In genomic region chr1:160997323-160998038, GRCh38 we compare ENCODE assay signal across 1 cellular context.
TF ChIP-seq lines count a peak whose summit lies in the region.

No MANE protein-coding gene starts in this region.

TF ChIP-seq in K562, 482 proteins besides CTCF, POLR2A, EP300 and RAD21 (continues in another document):
- TF ChIP-seq RBM39 (optimal IDR thresholded peaks at IDR 0.05; ENCODE audit: low read depth, low read length), result peak; percentile 61
- TF ChIP-seq ASH1L (IDR thresholded peaks at IDR 0.05; ENCODE audit: borderline replicate concordance, low read depth, partially characterized antibody), result no peak
- TF ChIP-seq HLTF (IDR thresholded peaks at IDR 0.05), result 0 out of 2 replicates have a peak, but pooled peaks have one; percentile 16
- TF ChIP-seq FOXM1 (IDR thresholded peaks at IDR 0.05; ENCODE audit: low read depth), result no peak
- no peak for TF ChIP-seq FOXM1 (CRISPR knock-in tag; IDR thresholded peaks at IDR 0.05; ENCODE audit: low read depth)
- no peak for TF ChIP-seq SREBF2 (CRISPR knock-in tag; IDR thresholded peaks at IDR 0.05)
- TF ChIP-seq CBX3 (IDR thresholded peaks at IDR 0.05; ENCODE audit: borderline replicate concordance in 1 of 2, low read length in 2 of 2), result peak in 1 of 2 experiments; percentile 52; a peak in 1 of 3 replicates
- peak; percentile 95 for TF ChIP-seq HDGF (IDR thresholded peaks at IDR 0.05)
- no peak for TF ChIP-seq PTBP1 (IDR thresholded peaks at IDR 0.05; ENCODE audit: low read depth, low read length)
- no peak for TF ChIP-seq EZH2 (IDR thresholded peaks at IDR 0.05; ENCODE audit: borderline replicate concordance, low read depth, low read length)
- peak; percentile 53 for TF ChIP-seq SP1 (CRISPR knock-in tag; IDR thresholded peaks at IDR 0.05)
- no peak for TF ChIP-seq ZBTB9 (CRISPR knock-in tag; IDR thresholded peaks at IDR 0.05)
- TF ChIP-seq GTF2E2 (tag; IDR thresholded peaks at IDR 0.05), result no peak
- peak; percentile 56; the same call in 1 of the 2 replicates for TF ChIP-seq RB1 (IDR thresholded peaks at IDR 0.05; ENCODE audit: low read depth)
- TF ChIP-seq CBX2 (IDR thresholded peaks at IDR 0.05; ENCODE audit: insufficient read depth, low read length, poor library complexity, severe bottlenecking), result no peak
- no peak for TF ChIP-seq ZNF766 (CRISPR knock-in tag; conservative IDR thresholded peaks at IDR 0.05)
- no peak for TF ChIP-seq HES1 (IDR thresholded peaks at IDR 0.05; ENCODE audit: low read depth)
- no peak for TF ChIP-seq ZNF584 (CRISPR knock-in tag; IDR thresholded peaks at IDR 0.05; ENCODE audit: low read depth)
- peak; percentile 49; the same call in 1 of the 2 replicates for TF ChIP-seq JUND (IDR thresholded peaks at IDR 0.05; ENCODE audit: borderline replicate concordance, low read depth, low read length)
- peak; percentile 36; the same call in 1 of the 3 replicates for TF ChIP-seq JUND (tag; IDR thresholded peaks at IDR 0.05; ENCODE audit: borderline replicate concordance, low read depth, low read length)
- no peak for TF ChIP-seq GTF3C2 (IDR thresholded peaks at IDR 0.05; ENCODE audit: borderline replicate concordance, extremely low read depth, insufficient read length)
- TF ChIP-seq MTA2 (IDR thresholded peaks at IDR 0.05; ENCODE audit: low read depth), result no peak
- no peak for TF ChIP-seq ZNF12 (CRISPR knock-in tag; IDR thresholded peaks at IDR 0.05)
- TF ChIP-seq XRCC4 (IDR thresholded peaks at IDR 0.05; ENCODE audit: extremely low read depth, insufficient read depth, insufficient read length), result no peak
- TF ChIP-seq ZBTB26 (CRISPR knock-in tag; IDR thresholded peaks at IDR 0.05), result 0 out of 2 replicates have a peak, but pooled peaks have one; percentile 32
- no peak for TF ChIP-seq EWSR1 (IDR thresholded peaks at IDR 0.05; ENCODE audit: borderline replicate concordance, low read depth, partially characterized antibody)
- 0 out of 2 replicates have a peak, but pooled peaks have one; percentile 37 for TF ChIP-seq MTA3 (IDR thresholded peaks at IDR 0.05; ENCODE audit: borderline replicate concordance)
- no peak for TF ChIP-seq HSF4 (CRISPR knock-in tag; IDR thresholded peaks at IDR 0.05; ENCODE audit: borderline replicate concordance)
- TF ChIP-seq MTA1 (IDR thresholded peaks at IDR 0.05; ENCODE audit: borderline replicate concordance), result no peak
- TF ChIP-seq IRF1 (CRISPR knock-in tag; IDR thresholded peaks at IDR 0.05; ENCODE audit: borderline replicate concordance), result no peak
- TF ChIP-seq USF2 (CRISPR knock-in tag; IDR thresholded peaks at IDR 0.05), result no peak
- TF ChIP-seq MAFF (IDR thresholded peaks at IDR 0.05; ENCODE audit: low read length), result no peak
- TF ChIP-seq L3MBTL2 (IDR thresholded peaks at IDR 0.05), result no peak
- TF ChIP-seq CCAR2 (IDR thresholded peaks at IDR 0.05; ENCODE audit: low read depth, low read length), result no peak
- no peak for TF ChIP-seq ZFP1 (CRISPR knock-in tag; IDR thresholded peaks at IDR 0.05)
- TF ChIP-seq NELFE (IDR thresholded peaks at IDR 0.05; ENCODE audit: insufficient read depth, insufficient read length), result no peak
- TF ChIP-seq BRCA1 (IDR thresholded peaks at IDR 0.05), result no peak
- TF ChIP-seq BRCA1 (CRISPR knock-in tag; IDR thresholded peaks at IDR 0.05), result no peak
- TF ChIP-seq XRCC5 (IDR thresholded peaks at IDR 0.05; ENCODE audit: low read depth, low read length), result peak; percentile 90
- no peak for TF ChIP-seq ELK1 (CRISPR knock-in tag; IDR thresholded peaks at IDR 0.05)
- TF ChIP-seq ETS1 (conservative IDR thresholded peaks at IDR 0.05; ENCODE audit: control insufficient read depth, low read depth, low read length), result no peak
- TF ChIP-seq BRF2 (IDR thresholded peaks at IDR 0.05; ENCODE audit: borderline replicate concordance, insufficient read depth, insufficient read length), result no peak
- TF ChIP-seq PHB2 (IDR thresholded peaks at IDR 0.05; ENCODE audit: low read depth), result no peak
- TF ChIP-seq MBD2 (IDR thresholded peaks at IDR 0.05; ENCODE audit: borderline replicate concordance, low read depth), result no peak
- TF ChIP-seq TARDBP (IDR thresholded peaks at IDR 0.05), result peak; percentile 72; the same call in 1 of the 2 replicates
- no peak for TF ChIP-seq SIRT6 (IDR thresholded peaks at IDR 0.05; ENCODE audit: low read depth, low read length)
- TF ChIP-seq CREM (IDR thresholded peaks at IDR 0.05; ENCODE audit: low read depth), result peak; percentile 56
- TF ChIP-seq FOXK1 (CRISPR knock-in tag; IDR thresholded peaks at IDR 0.05; ENCODE audit: borderline replicate concordance), result 0 out of 2 replicates have a peak, but pooled peaks have one; percentile 66
- TF ChIP-seq TEAD1 (CRISPR knock-in tag; IDR thresholded peaks at IDR 0.05), result peak in 1 of 2 experiments; percentile 76; a peak in 1 of 4 replicates
- TF ChIP-seq RCOR1 (IDR thresholded peaks at IDR 0.05; ENCODE audit: borderline replicate concordance in 1 of 2, low read depth in 2 of 2, low read length in 2 of 2), result peak in 1 of 2 experiments; percentile 51; a peak in 1 of 4 replicates
- no peak for TF ChIP-seq NR2C2 (CRISPR knock-in tag; IDR thresholded peaks at IDR 0.05)
- TF ChIP-seq NR2C2 (tag; IDR thresholded peaks at IDR 0.05), result peak; percentile 35; the same call in 1 of the 2 replicates
- no peak for TF ChIP-seq BACH1 (tag; IDR thresholded peaks at IDR 0.05)
- TF ChIP-seq RNF219 (CRISPR knock-in tag; IDR thresholded peaks at IDR 0.05), result no peak
- TF ChIP-seq FOSL1 (tag; conservative IDR thresholded peaks at IDR 0.05), result 0 out of 2 replicates have a peak, but pooled peaks have one; percentile 27
- no peak for TF ChIP-seq SMARCA4 (IDR thresholded peaks at IDR 0.05)
- TF ChIP-seq CBFA2T3 (IDR thresholded peaks at IDR 0.05), result no peak
- peak; percentile 38; the same call in 1 of the 2 replicates for TF ChIP-seq SUPT5H (IDR thresholded peaks at IDR 0.05)
